8 cellular contexts compared by ENCODE assay signal in the genomic region with DNA sequence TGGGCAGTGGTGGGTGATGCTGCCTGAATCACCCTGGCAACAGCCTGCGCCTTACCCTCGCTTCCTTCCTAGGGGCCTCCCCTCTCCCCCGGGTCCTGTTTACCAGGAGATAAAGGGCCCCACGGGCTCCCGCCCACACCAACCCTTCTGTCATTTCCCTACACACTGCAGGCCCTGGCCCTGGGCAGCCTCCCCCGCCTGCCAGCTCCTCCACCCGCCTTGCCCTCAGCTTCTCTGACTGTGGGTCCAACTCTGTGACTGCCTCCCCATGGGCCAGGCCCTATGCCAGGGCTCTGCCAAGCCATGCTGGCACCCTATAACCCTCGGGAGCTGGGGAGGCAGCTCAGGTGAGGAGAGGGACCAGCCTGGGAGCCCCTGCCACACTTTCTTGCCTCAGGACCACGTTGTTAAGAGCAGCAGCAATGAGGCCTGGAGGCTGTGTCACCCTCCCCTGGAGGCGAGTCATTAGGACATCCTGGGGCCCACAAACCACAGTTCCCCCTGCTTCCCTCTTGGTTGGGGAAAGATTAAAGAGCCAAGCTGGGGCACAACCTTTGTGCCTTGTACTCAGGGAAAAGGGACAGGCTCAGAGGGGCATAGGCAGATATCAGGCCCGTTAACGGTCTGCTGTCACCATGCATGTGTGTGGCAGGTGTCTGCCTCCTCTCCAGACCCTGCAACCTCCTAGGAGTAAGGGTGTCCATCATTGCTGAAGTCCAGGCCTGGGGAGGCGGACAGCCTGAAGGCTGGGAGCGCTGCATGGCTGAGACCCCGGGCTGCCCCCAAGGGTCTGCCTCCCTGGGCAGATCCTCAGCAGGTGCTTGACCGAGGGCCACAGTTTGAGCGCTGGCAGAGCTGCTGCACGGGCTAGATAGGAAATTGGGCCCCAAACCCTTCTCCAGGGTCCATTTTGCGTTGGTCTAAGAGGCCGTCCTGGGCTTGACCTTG. TPM values are rescaled to one million over a fixed set of nuclear protein-coding genes. Genes with fewer than 3 reads are reported as not detected.
DNase-seq lines count a peak whose midpoint lies in the region; TF ChIP-seq lines count a peak whose summit lies in the region.

No MANE protein-coding gene starts in this region.

- H3K4me3 ChIP-seq in epithelial cell of proximal tubule (ENCODE audit: low read depth, low read length), result peak overlapping the region; percentile 73

- DNase-seq in activated CD8-positive, alpha-beta memory T cell treated with anti-CD3 and anti-CD28 coated beads for 24 hours, result peak; percentile 81
- no peak for DNase-seq in activated CD8-positive, alpha-beta memory T cell treated with anti-CD3 and anti-CD28 coated beads, Interleukin-2, amount 50 U/mL, for 4 hours
- DNase-seq in SW480 (ENCODE audit: low spot score), result peak; percentile 20
- DNase-seq in epithelial cell of proximal tubule (ENCODE audit: low read depth), result no peak
- peak; percentile 75 for DNase-seq in stimulated activated CD4-positive, alpha-beta T cell treated with anti-CD3 and anti-CD28 coated beads, Interleukin-15, amount 100 ng/mL, for 24 hours
- DNase-seq in islet precursor cell, result no peak
- no peak for DNase-seq in effector CD4-positive, alpha-beta T cell
- no peak for DNase-seq in effector CD8-positive, alpha-beta T cell (lab: John Stamatoyannopoulos, UW)

- TF ChIP-seq CTCF in epithelial cell of proximal tubule (conservative IDR thresholded peaks at IDR 0.05; ENCODE audit: low read depth, low read length), result no peak

RNA-seq across cellular contexts. Expression of a gene that starts 2.7 kb away (rescaled TPM):
- total RNA-seq in epithelial cell of proximal tubule, result 232 and 278 TPM in 2 replicates

RNA-seq across cellular contexts. Expression of a gene that starts 10.1 kb away (rescaled TPM):
- total RNA-seq in epithelial cell of proximal tubule, result 0.94 and 9.1 TPM in 2 replicates

RNA-seq across cellular contexts. Expression of a gene that starts 16.8 kb away (rescaled TPM):
- 233 and 275 TPM in 2 replicates for total RNA-seq in epithelial cell of proximal tubule

RNA-seq across cellular contexts. Expression of a gene that starts 54.7 kb away (rescaled TPM):
- 8.9 and 22.1 TPM in 2 replicates for total RNA-seq in epithelial cell of proximal tubule

Comparison
In these comparisons a context has a peak if more than half of its experiments do, and no peak if none do; other contexts are left out.
1. DNase-seq: peak in activated CD8-positive, alpha-beta memory T cell treated with anti-CD3 and anti-CD28 coated beads for 24 hours (single experiment), SW480 (single experiment) and stimulated activated CD4-positive, alpha-beta T cell treated with anti-CD3 and anti-CD28 coated beads, Interleukin-15, amount 100 ng/mL, for 24 hours (single experiment); none in activated CD8-positive, alpha-beta memory T cell treated with anti-CD3 and anti-CD28 coated beads, Interleukin-2, amount 50 U/mL, for 4 hours (single experiment), epithelial cell of proximal tubule (single experiment), islet precursor cell (single experiment), effector CD4-positive, alpha-beta T cell (single experiment) and effector CD8-positive, alpha-beta T cell (single experiment).